ENCODE assay signal across 20 cellular contexts in the genomic region with DNA sequence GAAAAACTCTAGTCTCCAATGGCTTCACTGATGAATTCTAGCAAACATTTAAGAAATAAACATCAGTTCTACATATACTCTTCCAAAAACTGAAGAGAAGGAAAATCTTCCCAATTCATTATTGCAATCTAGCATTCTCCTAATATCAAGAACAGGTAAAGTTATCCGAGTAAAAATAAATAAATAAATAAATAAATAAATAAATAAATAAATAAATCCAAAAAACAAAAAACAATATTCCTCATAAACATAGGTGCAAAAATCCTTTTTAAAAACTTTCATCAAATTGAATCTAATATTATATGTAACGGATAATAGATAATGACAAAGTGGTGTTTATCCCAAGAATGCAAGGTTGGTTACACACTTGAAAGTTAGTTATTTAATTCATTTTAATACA. TPM values are rescaled to one million over a fixed set of nuclear protein-coding genes. Genes with fewer than 3 reads are reported as not detected.
DNase-seq lines count a peak whose midpoint lies in the region; ATAC-seq, FAIRE-seq and TF ChIP-seq lines count a peak whose summit lies in the region.
"Had no signal": no experiment of that assay in that cellular context is flagged by ENCODE, and none has a peak within 500 bp of the region (broad histone marks: within the 10 kb centered on the region; RNA-seq: fewer than 3 reads in every experiment).

No MANE protein-coding gene starts in this region.

- H3K4me3 Mint-ChIP-seq in WTC11 = no peak overlapping the region
- H3K4me3 Mint-ChIP-seq: CD4-positive, alpha-beta T cell; IgD-negative memory B cell had no signal

- no peak for DNase-seq in WTC11 (ENCODE audit: low spot score)
- DNase-seq in frontal cortex (ENCODE audit: low spot score in 2 of 2) = no peak
- no peak for DNase-seq in DMS 273 treated with DMSO at 0.1 percent for 48 hours (lab: John Stamatoyannopoulos, UW)
- DNase-seq: AML-193; Caco-2; CD4-positive, alpha-beta T cell; DMS153; DMS79; GF-D8; GOT3; H7 had no signal

- FAIRE-seq in G401.6 (lab: Jason Lieb, UNC) (peak; percentile 74), frontal cortex (lab: Jason Lieb, UNC) (peak; percentile 96)
- FAIRE-seq: D721Med, HepG2 had no signal

- no peak for TF ChIP-seq CTCF in WTC11 (IDR thresholded peaks at IDR 0.05)

- CTCF ChIA-PET in WTC11 (lab: Charles Lee) = no interaction called here

- H3K36me3 Mint-ChIP-seq in WTC11 = peaks cover 35% of the 10 kb centered on the region

- H3K4me1 Mint-ChIP-seq in WTC11 = no peaks in the 10 kb centered on the region
- H3K4me1 Mint-ChIP-seq: IgD-negative memory B cell had no signal

- no peaks in the 10 kb centered on the region for H3K27me3 Mint-ChIP-seq in WTC11 (ENCODE audit: low read depth)
- H3K27me3 Mint-ChIP-seq: CD4-positive, alpha-beta T cell had no signal

- peaks cover 48% of the 10 kb centered on the region for H3K9me3 Mint-ChIP-seq in WTC11

- no peak overlapping the region for H3K27ac Mint-ChIP-seq in WTC11
- H3K27ac Mint-ChIP-seq: CD4-positive, alpha-beta T cell; IgD-negative memory B cell had no signal

- POLR2A ChIA-PET in WTC11 (lab: Charles Lee) = no interaction called here

- no peak for ATAC-seq in WTC11
- ATAC-seq in GM19452 (IDR thresholded peaks at IDR 0.05; ENCODE audit: unreplicated experiment) = no peak
- ATAC-seq in HG03108 (IDR thresholded peaks at IDR 0.05; ENCODE audit: unreplicated experiment) = no peak
- ATAC-seq: HCT116, HepG2 had no signal

TF ChIP-seq in WTC11, 78 proteins besides CTCF, POLR2A, EP300 and RAD21:
- TF ChIP-seq, protein P1, sequence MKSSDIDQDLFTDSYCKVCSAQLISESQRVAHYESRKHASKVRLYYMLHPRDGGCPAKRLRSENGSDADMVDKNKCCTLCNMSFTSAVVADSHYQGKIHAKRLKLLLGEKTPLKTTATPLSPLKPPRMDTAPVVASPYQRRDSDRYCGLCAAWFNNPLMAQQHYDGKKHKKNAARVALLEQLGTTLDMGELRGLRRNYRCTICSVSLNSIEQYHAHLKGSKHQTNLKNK (CRISPR knock-in tag; IDR thresholded peaks at IDR 0.05) = no peak
- TF ChIP-seq, protein P2, sequence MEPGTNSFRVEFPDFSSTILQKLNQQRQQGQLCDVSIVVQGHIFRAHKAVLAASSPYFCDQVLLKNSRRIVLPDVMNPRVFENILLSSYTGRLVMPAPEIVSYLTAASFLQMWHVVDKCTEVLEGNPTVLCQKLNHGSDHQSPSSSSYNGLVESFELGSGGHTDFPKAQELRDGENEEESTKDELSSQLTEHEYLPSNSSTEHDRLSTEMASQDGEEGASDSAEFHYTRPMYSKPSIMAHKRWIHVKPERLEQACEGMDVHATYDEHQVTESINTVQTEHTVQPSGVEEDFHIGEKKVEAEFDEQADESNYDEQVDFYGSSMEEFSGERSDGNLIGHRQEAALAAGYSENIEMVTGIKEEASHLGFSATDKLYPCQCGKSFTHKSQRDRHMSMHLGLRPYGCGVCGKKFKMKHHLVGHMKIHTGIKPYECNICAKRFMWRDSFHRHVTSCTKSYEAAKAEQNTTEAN (CRISPR knock-in tag; IDR thresholded peaks at IDR 0.05) = no peak
- TF ChIP-seq, protein P3, sequence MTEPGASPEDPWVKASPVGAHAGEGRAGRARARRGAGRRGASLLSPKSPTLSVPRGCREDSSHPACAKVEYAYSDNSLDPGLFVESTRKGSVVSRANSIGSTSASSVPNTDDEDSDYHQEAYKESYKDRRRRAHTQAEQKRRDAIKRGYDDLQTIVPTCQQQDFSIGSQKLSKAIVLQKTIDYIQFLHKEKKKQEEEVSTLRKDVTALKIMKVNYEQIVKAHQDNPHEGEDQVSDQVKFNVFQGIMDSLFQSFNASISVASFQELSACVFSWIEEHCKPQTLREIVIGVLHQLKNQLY (CRISPR knock-in tag; IDR thresholded peaks at IDR 0.05) = no peak
- 0 out of 2 replicates have a peak, but pooled peaks have one; percentile 30 for TF ChIP-seq HMGA2 (CRISPR knock-in tag; IDR thresholded peaks at IDR 0.05)
- TF ChIP-seq, protein P4, sequence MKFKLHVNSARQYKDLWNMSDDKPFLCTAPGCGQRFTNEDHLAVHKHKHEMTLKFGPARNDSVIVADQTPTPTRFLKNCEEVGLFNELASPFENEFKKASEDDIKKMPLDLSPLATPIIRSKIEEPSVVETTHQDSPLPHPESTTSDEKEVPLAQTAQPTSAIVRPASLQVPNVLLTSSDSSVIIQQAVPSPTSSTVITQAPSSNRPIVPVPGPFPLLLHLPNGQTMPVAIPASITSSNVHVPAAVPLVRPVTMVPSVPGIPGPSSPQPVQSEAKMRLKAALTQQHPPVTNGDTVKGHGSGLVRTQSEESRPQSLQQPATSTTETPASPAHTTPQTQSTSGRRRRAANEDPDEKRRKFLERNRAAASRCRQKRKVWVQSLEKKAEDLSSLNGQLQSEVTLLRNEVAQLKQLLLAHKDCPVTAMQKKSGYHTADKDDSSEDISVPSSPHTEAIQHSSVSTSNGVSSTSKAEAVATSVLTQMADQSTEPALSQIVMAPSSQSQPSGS (CRISPR knock-in tag; IDR thresholded peaks at IDR 0.05; ENCODE audit: borderline replicate concordance, low read depth) = no peak
- TF ChIP-seq, protein P5, sequence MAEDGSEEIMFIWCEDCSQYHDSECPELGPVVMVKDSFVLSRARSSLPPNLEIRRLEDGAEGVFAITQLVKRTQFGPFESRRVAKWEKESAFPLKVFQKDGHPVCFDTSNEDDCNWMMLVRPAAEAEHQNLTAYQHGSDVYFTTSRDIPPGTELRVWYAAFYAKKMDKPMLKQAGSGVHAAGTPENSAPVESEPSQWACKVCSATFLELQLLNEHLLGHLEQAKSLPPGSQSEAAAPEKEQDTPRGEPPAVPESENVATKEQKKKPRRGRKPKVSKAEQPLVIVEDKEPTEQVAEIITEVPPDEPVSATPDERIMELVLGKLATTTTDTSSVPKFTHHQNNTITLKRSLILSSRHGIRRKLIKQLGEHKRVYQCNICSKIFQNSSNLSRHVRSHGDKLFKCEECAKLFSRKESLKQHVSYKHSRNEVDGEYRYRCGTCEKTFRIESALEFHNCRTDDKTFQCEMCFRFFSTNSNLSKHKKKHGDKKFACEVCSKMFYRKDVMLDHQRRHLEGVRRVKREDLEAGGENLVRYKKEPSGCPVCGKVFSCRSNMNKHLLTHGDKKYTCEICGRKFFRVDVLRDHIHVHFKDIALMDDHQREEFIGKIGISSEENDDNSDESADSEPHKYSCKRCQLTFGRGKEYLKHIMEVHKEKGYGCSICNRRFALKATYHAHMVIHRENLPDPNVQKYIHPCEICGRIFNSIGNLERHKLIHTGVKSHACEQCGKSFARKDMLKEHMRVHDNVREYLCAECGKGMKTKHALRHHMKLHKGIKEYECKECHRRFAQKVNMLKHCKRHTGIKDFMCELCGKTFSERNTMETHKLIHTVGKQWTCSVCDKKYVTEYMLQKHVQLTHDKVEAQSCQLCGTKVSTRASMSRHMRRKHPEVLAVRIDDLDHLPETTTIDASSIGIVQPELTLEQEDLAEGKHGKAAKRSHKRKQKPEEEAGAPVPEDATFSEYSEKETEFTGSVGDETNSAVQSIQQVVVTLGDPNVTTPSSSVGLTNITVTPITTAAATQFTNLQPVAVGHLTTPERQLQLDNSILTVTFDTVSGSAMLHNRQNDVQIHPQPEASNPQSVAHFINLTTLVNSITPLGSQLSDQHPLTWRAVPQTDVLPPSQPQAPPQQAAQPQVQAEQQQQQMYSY (CRISPR knock-in tag; IDR thresholded peaks at IDR 0.05) = no peak
- TF ChIP-seq, protein P6, sequence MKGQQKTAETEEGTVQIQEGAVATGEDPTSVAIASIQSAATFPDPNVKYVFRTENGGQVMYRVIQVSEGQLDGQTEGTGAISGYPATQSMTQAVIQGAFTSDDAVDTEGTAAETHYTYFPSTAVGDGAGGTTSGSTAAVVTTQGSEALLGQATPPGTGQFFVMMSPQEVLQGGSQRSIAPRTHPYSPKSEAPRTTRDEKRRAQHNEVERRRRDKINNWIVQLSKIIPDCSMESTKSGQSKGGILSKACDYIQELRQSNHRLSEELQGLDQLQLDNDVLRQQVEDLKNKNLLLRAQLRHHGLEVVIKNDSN (CRISPR knock-in tag; IDR thresholded peaks at IDR 0.05) = no peak

RNA-seq across cellular contexts. Expression of a gene that starts 58.4 kb away (rescaled TPM):
- total RNA-seq in WTC11 (2021) (not detected in 3 replicates), frontal cortex (not detected)
- total RNA-seq: A172; Caco-2; CD4-positive, alpha-beta T cell; Daoy; H7; HepG2 had no signal
